Comparison of ENCODE assay signal across 33 cellular contexts in genomic region chr7:115210552-115210951, GRCh38.
"Had no signal": no experiment of that assay in that cellular context is flagged by ENCODE, and none has a peak within 500 bp of the region (broad histone marks: within the 10 kb centered on the region; RNA-seq: fewer than 3 reads in every experiment).

No MANE protein-coding gene starts in this region.

- ATAC-seq: activated CD4-positive, CD25-positive, alpha-beta regulatory T cell treated with anti-CD3 and anti-CD28 coated beads, Interleukin-2, amount 50 U/mL, for 24 hours; activated CD8-positive, alpha-beta T cell treated with anti-CD3 and anti-CD28 coated beads for 36 hours; activated T-cell treated with anti-CD3 and anti-CD28 coated beads, Interleukin-2, amount 50 U/mL, for 4 hours; activated T-helper 17 cell treated with anti-CD3 and anti-CD28 coated beads, Interleukin-2, amount 50 U/mL, for 72 hours; effector memory CD8-positive, alpha-beta T cell; gastroesophageal sphincter; T-helper 17 cell had no signal

- H3K27ac ChIP-seq: brain microvascular endothelial cell, epithelial cell of prostate, esophagus squamous epithelium, gastroesophageal sphincter had no signal

- H3K9me3 ChIP-seq: gastroesophageal sphincter had no signal

- H3K27me3 ChIP-seq: brain microvascular endothelial cell, esophagus squamous epithelium, gastroesophageal sphincter had no signal

- H3K4me3 ChIP-seq: esophagus squamous epithelium, gastroesophageal sphincter had no signal

- H3K4me1 ChIP-seq: esophagus squamous epithelium, gastroesophageal sphincter had no signal

- FAIRE-seq: astrocyte, bronchial epithelial cell, colon, endothelial cell of umbilical vein had no signal

- DNase-seq: activated B cell treated with CpG ODN at 0.5 μM for 24 hours; activated CD4-positive, alpha-beta T cell treated with anti-CD3 and anti-CD28 coated beads for 48 hours; activated CD4-positive, alpha-beta T cell treated with anti-CD3 and anti-CD28 coated beads, Interleukin-2, amount 50 U/mL, for 1 hour; activated CD4-positive, alpha-beta T cell treated with anti-CD3 and anti-CD28 coated beads, Interleukin-2, amount 50 U/mL, for 48 hours; activated CD8-positive, alpha-beta memory T cell treated with anti-CD3 and anti-CD28 coated beads for 24 hours; activated CD8-positive, alpha-beta T cell treated with anti-CD3 and anti-CD28 coated beads for 36 hours; activated effector memory CD4-positive, alpha-beta T cell treated with Interleukin-2 at 50 U/mL for 16 hours; activated gamma-delta T cell treated with Interleukin-2 at 50 U/mL for 16 hours; activated naive CD4-positive, alpha-beta T cell treated with anti-CD3 and anti-CD28 coated beads, Interleukin-2, amount 50 U/mL, for 16 hours; activated naive CD4-positive, alpha-beta T cell treated with Interleukin-2 at 50 U/mL for 16 hours; activated T-cell treated with anti-CD3 and anti-CD28 coated beads, Interleukin-2, amount 50 U/mL, for 4 hours; amniotic stem cell; anterior cingulate cortex; brain microvascular endothelial cell; caudate nucleus; cortex of kidney; dermis blood vessel endothelial cell; effector CD4-positive, alpha-beta T cell; effector memory CD8-positive, alpha-beta T cell; esophagus squamous epithelium; foreskin melanocyte; T-helper 1 cell; T-helper 17 cell; T1000; WERI-Rb-1 had no signal

- H3K36me3 ChIP-seq: brain microvascular endothelial cell, esophagus squamous epithelium, gastroesophageal sphincter, WERI-Rb-1 had no signal
